8 cellular contexts compared by ENCODE assay signal in the genomic region with DNA sequence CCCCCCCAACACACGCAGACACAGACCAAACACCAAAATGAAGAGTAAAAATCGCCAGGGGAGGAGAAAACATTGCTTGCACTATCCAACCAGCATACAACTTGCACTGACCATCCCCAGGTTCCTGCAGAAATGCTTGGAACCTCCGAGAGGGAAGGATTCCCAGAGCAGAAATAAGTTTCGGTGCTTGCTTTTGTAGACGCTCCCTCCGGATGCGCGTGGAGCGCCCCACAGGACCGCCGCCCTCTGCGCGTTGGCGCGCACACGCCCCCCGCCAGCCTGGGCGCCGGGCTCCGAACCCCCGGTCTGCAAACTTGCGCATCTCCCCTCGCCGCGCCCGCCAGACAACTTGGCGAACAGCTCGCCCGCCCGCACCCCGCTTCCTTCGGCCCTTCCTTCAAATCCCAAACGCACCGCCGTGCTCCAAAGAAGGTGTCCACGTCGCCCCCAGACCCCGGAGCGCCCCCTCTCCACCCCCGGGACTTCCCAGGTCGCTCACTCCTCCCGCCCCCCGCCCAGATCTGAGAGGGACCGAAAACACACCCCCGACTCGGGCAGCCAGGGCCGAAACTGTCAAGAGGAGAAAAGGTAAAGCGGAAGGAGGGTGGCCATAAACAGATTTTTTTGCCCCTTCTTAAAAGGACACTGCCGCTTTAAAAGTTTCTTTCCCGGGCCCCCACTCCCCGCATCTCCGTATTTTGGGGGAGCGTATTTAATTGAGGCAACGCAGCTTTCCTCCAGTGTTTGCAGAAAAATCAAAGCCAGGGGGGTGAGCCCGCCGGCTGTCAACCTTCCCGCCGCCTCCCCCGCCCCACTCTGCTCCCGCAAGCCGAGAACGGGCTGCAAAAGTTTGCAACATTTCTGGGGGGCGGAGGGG. TPM values are rescaled to one million over a fixed set of nuclear protein-coding genes. Genes with fewer than 3 reads are reported as not detected.
DNase-seq lines count a peak whose midpoint lies in the region; ATAC-seq and TF ChIP-seq lines count a peak whose summit lies in the region.

No MANE protein-coding gene starts in this region.

- no peaks in the 10 kb centered on the region for H3K36me3 Mint-ChIP-seq in endodermal cell (ENCODE audit: low read depth)
- H3K36me3 Mint-ChIP-seq in activated naive CD4-positive, alpha-beta T cell treated with anti-CD3 and anti-CD28 coated beads, Interleukin-2, amount 50 U/mL, for 72 hours: peaks cover 0 to 7% of the 10 kb centered on the region in 2 donors

- 0 to 3% methylated on average over 8 to 55 of the region's 63 CpGs for WGBS in endodermal cell (ENCODE audit: insufficient coverage in 1 of 2, insufficient read length in 1 of 2), 2 experiments

- H3K4me1 ChIP-seq in endodermal cell (ENCODE audit: control insufficient read depth, insufficient read depth, low read length): no peaks in the 10 kb centered on the region
- no peaks in the 10 kb centered on the region for H3K4me1 ChIP-seq in mucosa of stomach (ENCODE audit: control insufficient read depth, insufficient read depth, low read length)

- no peak for TF ChIP-seq CTCF in endodermal cell (conservative IDR thresholded peaks at IDR 0.05)

- H3K9me3 ChIP-seq in endodermal cell (ENCODE audit: control insufficient read depth, low read length) (no peaks in the 10 kb centered on the region), mucosa of stomach (ENCODE audit: control insufficient read depth, low read length) (no peaks in the 10 kb centered on the region)

- peaks cover 27% of the 10 kb centered on the region for H3K27me3 ChIP-seq in endodermal cell (ENCODE audit: control insufficient read depth, insufficient read depth, low read length, poor library complexity, severe bottlenecking)
- peaks cover 32% of the 10 kb centered on the region for H3K27me3 ChIP-seq in mucosa of stomach (ENCODE audit: control insufficient read depth, insufficient read depth, low read length)

- H3K36me3 ChIP-seq in endodermal cell (ENCODE audit: control insufficient read depth, insufficient read depth, low read length): no peaks in the 10 kb centered on the region
- H3K36me3 ChIP-seq in mucosa of stomach (ENCODE audit: control insufficient read depth, insufficient read depth, low read length): no peaks in the 10 kb centered on the region

- no peak overlapping the region for H3K9ac ChIP-seq in endodermal cell (ENCODE audit: extremely low read depth, low read length, poor library complexity, severe bottlenecking)
- peak overlapping the region; percentile 55 for H3K9ac ChIP-seq in mucosa of stomach (ENCODE audit: low read length)

- peaks cover 17% of the 10 kb centered on the region for H3K4me1 Mint-ChIP-seq in endodermal cell

- no peak overlapping the region for H3K27ac Mint-ChIP-seq in endodermal cell
- no peak overlapping the region for H3K27ac Mint-ChIP-seq in activated naive CD4-positive, alpha-beta T cell treated with anti-CD3 and anti-CD28 coated beads, Interleukin-2, amount 50 U/mL, for 72 hours

- H3K27me3 Mint-ChIP-seq in endodermal cell (ENCODE audit: insufficient read depth): peaks cover 34% of the 10 kb centered on the region

- H3K9me3 Mint-ChIP-seq in endodermal cell: no peaks in the 10 kb centered on the region
- H3K9me3 Mint-ChIP-seq in activated naive CD4-positive, alpha-beta T cell treated with anti-CD3 and anti-CD28 coated beads, Interleukin-2, amount 50 U/mL, for 72 hours: no peaks in the 10 kb centered on the region

- H3K4me3 ChIP-seq in endodermal cell (ENCODE audit: low read length) (peak overlapping the region; percentile 81), mucosa of stomach (ENCODE audit: low read length) (no peak overlapping the region)

- peak overlapping the region; percentile 70 for H3K4me3 Mint-ChIP-seq in endodermal cell

- DNase-seq in EH (ENCODE audit: low read depth) (peak; percentile 31), NCI-H69 (lab: John Stamatoyannopoulos, UW) (peak; percentile 40), endodermal cell (peak; percentile 77), NCI-H1436 treated with DMSO at 0.1 percent for 48 hours (lab: John Stamatoyannopoulos, UW) (no peak), NCI-H526 treated with DMSO at 0.1 percent for 48 hours (lab: John Stamatoyannopoulos, UW) (no peak)
- DNase-seq in activated naive CD4-positive, alpha-beta T cell treated with anti-CD3 and anti-CD28 coated beads, Interleukin-2, amount 50 U/mL, for 72 hours (ENCODE audit: low spot score in 2 of 2): no peak

- no peak for ATAC-seq in GM19452 (IDR thresholded peaks at IDR 0.05; ENCODE audit: unreplicated experiment)
- no peak for ATAC-seq in activated naive CD4-positive, alpha-beta T cell treated with anti-CD3 and anti-CD28 coated beads, Interleukin-2, amount 50 U/mL, for 72 hours

- H3K27ac ChIP-seq in endodermal cell (ENCODE audit: low read depth, low read length): no peak overlapping the region

RNA-seq across cellular contexts. Expression of gene RORA, which starts 0.8 kb away (rescaled TPM):
- total RNA-seq in endodermal cell: 10 to 100 TPM; 30.5 to 35.2 TPM
- 4.2 TPM for polyA plus RNA-seq in endodermal cell (2013, experiment 1 of 2)
- polyA plus RNA-seq in endodermal cell (2013, experiment 2 of 2): 4.3 TPM
- total RNA-seq in activated naive CD4-positive, alpha-beta T cell treated with anti-CD3 and anti-CD28 coated beads, Interleukin-2, amount 50 U/mL, for 72 hours: 10 to 100 TPM; 22.5 to 54.3 TPM

Comparison
In these comparisons a context has a peak if more than half of its experiments do, and no peak if none do; other contexts are left out.
1. DNase-seq: peak in EH (single experiment), NCI-H69 (single experiment) and endodermal cell (single experiment); none in NCI-H1436 treated with DMSO at 0.1 percent for 48 hours (single experiment), NCI-H526 treated with DMSO at 0.1 percent for 48 hours (single experiment) and activated naive CD4-positive, alpha-beta T cell treated with anti-CD3 and anti-CD28 coated beads, Interleukin-2, amount 50 U/mL, for 72 hours (0 of 2).